Comparison of ENCODE assay signal across 10 cellular contexts in genomic region chr6:44232676-44233559, GRCh38. TPM values are rescaled to one million over a fixed set of nuclear protein-coding genes. Genes with fewer than 3 reads are reported as not detected.
DNase-seq lines count a peak whose midpoint lies in the region; ATAC-seq and TF ChIP-seq lines count a peak whose summit lies in the region.
"Had no signal": no experiment of that assay in that cellular context is flagged by ENCODE, and none has a peak within 500 bp of the region (broad histone marks: within the 10 kb centered on the region; RNA-seq: fewer than 3 reads in every experiment).

No MANE protein-coding gene starts in this region.

- no peak for TF ChIP-seq POLR2A in HCT116 (IDR thresholded peaks at IDR 0.05; ENCODE audit: borderline replicate concordance, extremely low read depth, insufficient read depth, insufficient read length)
- TF ChIP-seq POLR2A in lower leg skin (IDR thresholded peaks at IDR 0.05): no peak

- H3K4me1 ChIP-seq in HCT116 (ENCODE audit: control insufficient read depth in 1 of 2, insufficient read depth in 2 of 2, low read length in 2 of 2): peaks cover 27 to 37% of the 10 kb centered on the region in 2 experiments

- H3K9me2 ChIP-seq in HCT116 (ENCODE audit: insufficient read depth): no peaks in the 10 kb centered on the region

- TF ChIP-seq CTCF in HCT116 (IDR thresholded peaks at IDR 0.05 in 2 of 3, conservative IDR thresholded peaks at IDR 0.05 in 1 of 3; ENCODE audit: borderline replicate concordance in 1 of 3, insufficient read depth in 1 of 3, low read depth in 2 of 3, low read length in 2 of 3) (no peak), lower leg skin (IDR thresholded peaks at IDR 0.05) (no peak)

- H3K79me2 ChIP-seq in HCT116 (ENCODE audit: insufficient read depth, low read length): peaks cover 11% of the 10 kb centered on the region; the same call in 1 of the 2 replicates

- CTCF ChIA-PET in HCT116 (lab: Charles Lee): interaction anchor here (1.7 to 2.6 kb wide), 2 partner anchors 9 to 24 kb away, joined by 4 to 22 read pairs; partner anchors contain the start of gene SLC29A1

- POLR2A ChIA-PET in HCT116 (lab: Charles Lee): no interaction called here

- RAD21 ChIA-PET in HCT116 (lab: Charles Lee; ENCODE audit: low non-redundant PET in 1 of 2, low total read pairs in 2 of 2, uncharacterized antibody in 2 of 2, unreplicated experiment in 2 of 2): no interaction called here

- intact Hi-C loops in HCT116 (cut with micrococcal nuclease) (no loop called here), left ventricle myocardium superior (cut with micrococcal nuclease) (no loop called here), lower leg skin (cut with DNase I; ENCODE audit: low total_unique reads) (no loop called here)

- H3K9me3 ChIP-seq in HCT116 (ENCODE audit: control insufficient read depth in 1 of 2, insufficient read depth in 1 of 2, low read depth in 1 of 2, low read length in 2 of 2): no peaks in the 10 kb centered on the region

- peak overlapping the region; percentile 41; the same call in 1 of the 2 replicates for H3K27ac ChIP-seq in HCT116 (ENCODE audit: low read depth, low read length)
- peak overlapping the region in 14 of 21 experiments; percentile 7 to 78 (median 58) for H3K27ac ChIP-seq in skin epidermis

- no peak for ATAC-seq in HCT116
- no peak for ATAC-seq in left ventricle myocardium superior
- no peak for ATAC-seq in HG02571 (IDR thresholded peaks at IDR 0.05; ENCODE audit: unreplicated experiment)

- no peak for DNase-seq in HCT116 (ENCODE audit: low read depth, low spot score)
- peak; percentile 65 for DNase-seq in UCSD-AML1 (lab: John Stamatoyannopoulos, UW; ENCODE audit: unreplicated experiment)
- DNase-seq in left ventricle myocardium superior: peak; percentile 40
- DNase-seq in NCI-H510A treated with DMSO at 0.1 percent for 48 hours (lab: John Stamatoyannopoulos, UW): no peak
- no peak for DNase-seq in lower leg skin (ENCODE audit: low spot score in 2 of 2)
- DNase-seq: NCI-H1105, NCI-H748 treated with DMSO at 0.1 percent for 48 hours had no signal

- H4K20me1 ChIP-seq in HCT116 (ENCODE audit: insufficient read depth): no peaks in the 10 kb centered on the region

- BruUV-seq in HCT116 (replicated peaks; lab: Mats Ljungman, UMichigan): no TSS peak

- 80 to 82% methylated on average over 15 to 16 of the region's 16 CpGs for WGBS in lower leg skin, 2 donors

- H3K27me3 ChIP-seq in HCT116 (ENCODE audit: insufficient read depth, low read length): no peaks in the 10 kb centered on the region

- H3K36me3 ChIP-seq in HCT116 (ENCODE audit: control insufficient read depth in 1 of 2, insufficient read depth in 2 of 2, low read length in 2 of 2): peaks cover 19 to 54% of the 10 kb centered on the region in 2 experiments; a peak in 3 of 4 replicates

- H3K4me2 ChIP-seq in HCT116 (ENCODE audit: low read length): no peak overlapping the region

- no peak overlapping the region for H2AFZ ChIP-seq in HCT116 (ENCODE audit: low read depth, low read length, poor library complexity, severe bottlenecking)

- H3K4me3 ChIP-seq in HCT116 (replicated peaks in 1 of 2; ENCODE audit: low read depth in 1 of 2, low read length in 2 of 2) (no peak overlapping the region), skin epidermis (no peak overlapping the region), lower leg skin (ENCODE audit: low read depth, poor library complexity, severe bottlenecking) (no peak overlapping the region)

- TF ChIP-seq RAD21 in HCT116 (IDR thresholded peaks at IDR 0.05; ENCODE audit: low read depth): no peak

- no peak overlapping the region for H3K9ac ChIP-seq in HCT116 (ENCODE audit: low read length)

TF ChIP-seq in HCT116, 20 proteins besides CTCF, POLR2A, EP300 and RAD21:
- TF ChIP-seq YY1 (IDR thresholded peaks at IDR 0.05; ENCODE audit: extremely low read depth, insufficient replicate concordance, low read depth, low read length) (no peak), ZFX (IDR thresholded peaks at IDR 0.05) (no peak), ELF1 (IDR thresholded peaks at IDR 0.05; ENCODE audit: borderline replicate concordance, low read depth) (no peak), REST (IDR thresholded peaks at IDR 0.05; ENCODE audit: low read depth) (no peak), SP1 (IDR thresholded peaks at IDR 0.05; ENCODE audit: low read depth) (no peak), ZNF274 (IDR thresholded peaks at IDR 0.05; ENCODE audit: low read depth, low read length) (no peak), ATF3 (IDR thresholded peaks at IDR 0.05) (no peak), TCF7L2 (IDR thresholded peaks at IDR 0.05; ENCODE audit: borderline replicate concordance, extremely low read depth, insufficient read depth, insufficient read length) (no peak), JUND (IDR thresholded peaks at IDR 0.05) (no peak), POLR2AphosphoS5 (IDR thresholded peaks at IDR 0.05; ENCODE audit: low read depth, low read length) (no peak), SIN3A (IDR thresholded peaks at IDR 0.05; ENCODE audit: low read depth) (no peak), EZH2phosphoT487 (IDR thresholded peaks at IDR 0.05; ENCODE audit: borderline replicate concordance) (no peak), MAX (IDR thresholded peaks at IDR 0.05) (no peak), CBX3 (IDR thresholded peaks at IDR 0.05; ENCODE audit: low read depth) (no peak), CEBPB (IDR thresholded peaks at IDR 0.05; ENCODE audit: low read depth) (no peak), EZH2 (IDR thresholded peaks at IDR 0.05) (no peak), SRF (IDR thresholded peaks at IDR 0.05; ENCODE audit: low read depth) (no peak)

RNA-seq across cellular contexts. Expression of gene SLC29A1, which starts 9.5 kb away (rescaled TPM):
- total RNA-seq in HCT116 (2021; ENCODE audit: unreplicated experiment) (67.6 TPM), left ventricle myocardium superior (217 TPM), lower leg skin (10 to 100 TPM; 54.6 to 86.4 (median 82.5) TPM)
- 60.2 and 73.6 TPM in 2 replicates for polyA plus RNA-seq in HCT116 (2012)

RNA-seq across cellular contexts. Expression of gene HSP90AB1, which starts 14.0 kb away (rescaled TPM):
- 2,554 TPM for total RNA-seq in HCT116 (2021; ENCODE audit: unreplicated experiment)
- 1,463 and 1,823 TPM in 2 replicates for polyA plus RNA-seq in HCT116 (2012)
- 873 TPM for total RNA-seq in left ventricle myocardium superior
- 100 to 1,000 TPM; 505 to 604 (median 551) TPM for total RNA-seq in lower leg skin

RNA-seq across cellular contexts. Expression of gene MYMX, which starts 16.2 kb away (rescaled TPM):
- total RNA-seq in HCT116 (2021; ENCODE audit: unreplicated experiment) (not detected), left ventricle myocardium superior (0.67 TPM), lower leg skin (under 1 TPM in 1 of 4 donors, not detected in 3; 0.69 TPM)
- polyA plus RNA-seq in HCT116 (2012): 0.13 TPM in 1 of 2 replicates, not detected in the other
- total RNA-seq: fibroblast of lung had no signal
- polyA plus RNA-seq: fibroblast of lung had no signal

RNA-seq across cellular contexts. Expression of gene SLC35B2, which starts 24.4 kb away (rescaled TPM):
- total RNA-seq in HCT116 (2021; ENCODE audit: unreplicated experiment) (50.5 TPM), left ventricle myocardium superior (20.0 TPM), lower leg skin (10 to 100 TPM; 18.0 to 40.6 (median 32.6) TPM)
- polyA plus RNA-seq in HCT116 (2012): 35.2 and 47.5 TPM in 2 replicates

RNA-seq across cellular contexts. Expression of gene NFKBIE, which starts 32.4 kb away (rescaled TPM):
- total RNA-seq in HCT116 (2021; ENCODE audit: unreplicated experiment) (7.6 TPM), left ventricle myocardium superior (3.1 TPM), lower leg skin (10 to 100 TPM; 10.8 to 21.1 (median 17.3) TPM)
- polyA plus RNA-seq in HCT116 (2012): 6.2 and 8.2 TPM in 2 replicates

Comparison
In these comparisons a context has a peak if more than half of its experiments do, and no peak if none do; other contexts are left out.
1. DNase-seq: peak in UCSD-AML1 (single experiment) and left ventricle myocardium superior (single experiment); none in HCT116 (single experiment), NCI-H510A treated with DMSO at 0.1 percent for 48 hours (single experiment) and lower leg skin (0 of 2).